1 cellular context compared by ENCODE assay signal in the genomic region with DNA sequence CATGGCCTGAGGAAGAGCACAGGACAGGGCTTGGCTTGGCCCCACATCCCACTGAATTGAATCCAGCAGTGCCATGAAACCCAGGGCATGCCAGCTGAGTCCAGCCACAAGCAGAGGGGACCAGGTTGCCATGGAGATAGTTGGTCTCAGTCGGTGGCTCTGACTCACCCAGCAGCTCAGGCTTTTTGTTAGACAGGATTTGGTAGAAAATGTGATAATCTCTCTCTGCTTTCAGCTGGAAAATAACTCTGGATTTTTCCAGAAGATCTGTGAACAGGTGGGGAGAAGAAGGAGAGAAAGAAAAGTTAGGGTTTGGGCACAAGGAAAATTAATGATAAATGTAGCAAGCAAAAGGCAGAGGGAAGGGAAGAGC.
TF ChIP-seq lines count a peak whose summit lies in the region.

No MANE protein-coding gene starts in this region.

TF ChIP-seq in HEK293, 187 proteins besides CTCF, POLR2A, EP300 and RAD21 (continued from another document):
- TF ChIP-seq, protein P1, sequence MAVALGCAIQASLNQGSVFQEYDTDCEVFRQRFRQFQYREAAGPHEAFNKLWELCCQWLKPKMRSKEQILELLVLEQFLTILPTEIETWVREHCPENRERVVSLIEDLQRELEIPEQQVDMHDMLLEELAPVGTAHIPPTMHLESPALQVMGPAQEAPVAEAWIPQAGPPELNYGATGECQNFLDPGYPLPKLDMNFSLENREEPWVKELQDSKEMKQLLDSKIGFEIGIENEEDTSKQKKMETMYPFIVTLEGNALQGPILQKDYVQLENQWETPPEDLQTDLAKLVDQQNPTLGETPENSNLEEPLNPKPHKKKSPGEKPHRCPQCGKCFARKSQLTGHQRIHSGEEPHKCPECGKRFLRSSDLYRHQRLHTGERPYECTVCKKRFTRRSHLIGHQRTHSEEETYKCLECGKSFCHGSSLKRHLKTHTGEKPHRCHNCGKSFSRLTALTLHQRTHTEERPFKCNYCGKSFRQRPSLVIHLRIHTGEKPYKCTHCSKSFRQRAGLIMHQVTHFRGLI (tag by site-specific recombination; IDR thresholded peaks at IDR 0.05) = peak; percentile 86
